1 cellular context compared by ENCODE assay signal in the genomic region with DNA sequence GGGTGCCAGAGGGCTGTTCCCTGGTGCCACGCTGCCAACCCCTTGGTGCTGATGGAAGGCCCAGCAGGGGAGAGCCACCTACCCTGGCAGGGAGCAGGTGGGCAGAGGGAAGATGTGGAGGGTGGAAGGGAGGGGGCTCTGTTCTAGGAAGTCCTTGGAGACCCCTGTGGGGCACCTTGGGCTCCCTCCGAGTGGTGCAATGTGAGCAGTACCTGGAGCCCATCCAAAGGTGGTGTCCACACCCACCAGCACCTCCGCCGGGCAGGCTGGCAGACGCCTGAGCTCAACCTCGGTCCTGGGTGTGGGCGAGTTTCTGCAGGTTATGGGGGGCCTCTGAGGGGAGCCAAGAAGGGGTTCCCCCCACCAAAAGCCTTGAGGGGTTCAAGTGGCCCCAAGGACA.
TF ChIP-seq lines count a peak whose summit lies in the region.

No MANE protein-coding gene starts in this region.

TF ChIP-seq in H1, 55 proteins besides CTCF, POLR2A, EP300 and RAD21:
- TF ChIP-seq POLR2AphosphoS5 (IDR thresholded peaks at IDR 0.05; ENCODE audit: low read depth, low read length) (no peak), ZNF274 (IDR thresholded peaks at IDR 0.05; ENCODE audit: borderline replicate concordance, extremely low read depth, low read length) (no peak), RNF2 (IDR thresholded peaks at IDR 0.05; ENCODE audit: borderline replicate concordance, low read depth, low read length, missing control alignments, poor library complexity, severe bottlenecking) (no peak), RXRA (IDR thresholded peaks at IDR 0.05; ENCODE audit: insufficient read depth, low read depth, low read length) (no peak), JUN (IDR thresholded peaks at IDR 0.05; ENCODE audit: low read depth, low read length) (no peak), SIX5 (IDR thresholded peaks at IDR 0.05; ENCODE audit: low read depth, low read length) (no peak), CREB1 (IDR thresholded peaks at IDR 0.05) (no peak), BRCA1 (IDR thresholded peaks at IDR 0.05; ENCODE audit: low read depth, low read length) (no peak), CBX5 (IDR thresholded peaks at IDR 0.05; ENCODE audit: low read depth, low read length) (no peak), GABPA (IDR thresholded peaks at IDR 0.05; ENCODE audit: borderline replicate concordance, insufficient read depth, low read length) (no peak), CTBP2 (IDR thresholded peaks at IDR 0.05; ENCODE audit: borderline replicate concordance, insufficient read depth, insufficient read length, low read length) (no peak), TAF1 (IDR thresholded peaks at IDR 0.05; ENCODE audit: low read depth, low read length) (no peak), PHF8 (conservative IDR thresholded peaks at IDR 0.05; ENCODE audit: low read depth, low read length) (no peak), ASH2L (IDR thresholded peaks at IDR 0.05; ENCODE audit: low read length) (no peak), POU5F1 (IDR thresholded peaks at IDR 0.05; ENCODE audit: low read depth, low read length) (no peak), NRF1 (IDR thresholded peaks at IDR 0.05; ENCODE audit: low read depth, low read length) (no peak)
- TF ChIP-seq, protein P1, sequence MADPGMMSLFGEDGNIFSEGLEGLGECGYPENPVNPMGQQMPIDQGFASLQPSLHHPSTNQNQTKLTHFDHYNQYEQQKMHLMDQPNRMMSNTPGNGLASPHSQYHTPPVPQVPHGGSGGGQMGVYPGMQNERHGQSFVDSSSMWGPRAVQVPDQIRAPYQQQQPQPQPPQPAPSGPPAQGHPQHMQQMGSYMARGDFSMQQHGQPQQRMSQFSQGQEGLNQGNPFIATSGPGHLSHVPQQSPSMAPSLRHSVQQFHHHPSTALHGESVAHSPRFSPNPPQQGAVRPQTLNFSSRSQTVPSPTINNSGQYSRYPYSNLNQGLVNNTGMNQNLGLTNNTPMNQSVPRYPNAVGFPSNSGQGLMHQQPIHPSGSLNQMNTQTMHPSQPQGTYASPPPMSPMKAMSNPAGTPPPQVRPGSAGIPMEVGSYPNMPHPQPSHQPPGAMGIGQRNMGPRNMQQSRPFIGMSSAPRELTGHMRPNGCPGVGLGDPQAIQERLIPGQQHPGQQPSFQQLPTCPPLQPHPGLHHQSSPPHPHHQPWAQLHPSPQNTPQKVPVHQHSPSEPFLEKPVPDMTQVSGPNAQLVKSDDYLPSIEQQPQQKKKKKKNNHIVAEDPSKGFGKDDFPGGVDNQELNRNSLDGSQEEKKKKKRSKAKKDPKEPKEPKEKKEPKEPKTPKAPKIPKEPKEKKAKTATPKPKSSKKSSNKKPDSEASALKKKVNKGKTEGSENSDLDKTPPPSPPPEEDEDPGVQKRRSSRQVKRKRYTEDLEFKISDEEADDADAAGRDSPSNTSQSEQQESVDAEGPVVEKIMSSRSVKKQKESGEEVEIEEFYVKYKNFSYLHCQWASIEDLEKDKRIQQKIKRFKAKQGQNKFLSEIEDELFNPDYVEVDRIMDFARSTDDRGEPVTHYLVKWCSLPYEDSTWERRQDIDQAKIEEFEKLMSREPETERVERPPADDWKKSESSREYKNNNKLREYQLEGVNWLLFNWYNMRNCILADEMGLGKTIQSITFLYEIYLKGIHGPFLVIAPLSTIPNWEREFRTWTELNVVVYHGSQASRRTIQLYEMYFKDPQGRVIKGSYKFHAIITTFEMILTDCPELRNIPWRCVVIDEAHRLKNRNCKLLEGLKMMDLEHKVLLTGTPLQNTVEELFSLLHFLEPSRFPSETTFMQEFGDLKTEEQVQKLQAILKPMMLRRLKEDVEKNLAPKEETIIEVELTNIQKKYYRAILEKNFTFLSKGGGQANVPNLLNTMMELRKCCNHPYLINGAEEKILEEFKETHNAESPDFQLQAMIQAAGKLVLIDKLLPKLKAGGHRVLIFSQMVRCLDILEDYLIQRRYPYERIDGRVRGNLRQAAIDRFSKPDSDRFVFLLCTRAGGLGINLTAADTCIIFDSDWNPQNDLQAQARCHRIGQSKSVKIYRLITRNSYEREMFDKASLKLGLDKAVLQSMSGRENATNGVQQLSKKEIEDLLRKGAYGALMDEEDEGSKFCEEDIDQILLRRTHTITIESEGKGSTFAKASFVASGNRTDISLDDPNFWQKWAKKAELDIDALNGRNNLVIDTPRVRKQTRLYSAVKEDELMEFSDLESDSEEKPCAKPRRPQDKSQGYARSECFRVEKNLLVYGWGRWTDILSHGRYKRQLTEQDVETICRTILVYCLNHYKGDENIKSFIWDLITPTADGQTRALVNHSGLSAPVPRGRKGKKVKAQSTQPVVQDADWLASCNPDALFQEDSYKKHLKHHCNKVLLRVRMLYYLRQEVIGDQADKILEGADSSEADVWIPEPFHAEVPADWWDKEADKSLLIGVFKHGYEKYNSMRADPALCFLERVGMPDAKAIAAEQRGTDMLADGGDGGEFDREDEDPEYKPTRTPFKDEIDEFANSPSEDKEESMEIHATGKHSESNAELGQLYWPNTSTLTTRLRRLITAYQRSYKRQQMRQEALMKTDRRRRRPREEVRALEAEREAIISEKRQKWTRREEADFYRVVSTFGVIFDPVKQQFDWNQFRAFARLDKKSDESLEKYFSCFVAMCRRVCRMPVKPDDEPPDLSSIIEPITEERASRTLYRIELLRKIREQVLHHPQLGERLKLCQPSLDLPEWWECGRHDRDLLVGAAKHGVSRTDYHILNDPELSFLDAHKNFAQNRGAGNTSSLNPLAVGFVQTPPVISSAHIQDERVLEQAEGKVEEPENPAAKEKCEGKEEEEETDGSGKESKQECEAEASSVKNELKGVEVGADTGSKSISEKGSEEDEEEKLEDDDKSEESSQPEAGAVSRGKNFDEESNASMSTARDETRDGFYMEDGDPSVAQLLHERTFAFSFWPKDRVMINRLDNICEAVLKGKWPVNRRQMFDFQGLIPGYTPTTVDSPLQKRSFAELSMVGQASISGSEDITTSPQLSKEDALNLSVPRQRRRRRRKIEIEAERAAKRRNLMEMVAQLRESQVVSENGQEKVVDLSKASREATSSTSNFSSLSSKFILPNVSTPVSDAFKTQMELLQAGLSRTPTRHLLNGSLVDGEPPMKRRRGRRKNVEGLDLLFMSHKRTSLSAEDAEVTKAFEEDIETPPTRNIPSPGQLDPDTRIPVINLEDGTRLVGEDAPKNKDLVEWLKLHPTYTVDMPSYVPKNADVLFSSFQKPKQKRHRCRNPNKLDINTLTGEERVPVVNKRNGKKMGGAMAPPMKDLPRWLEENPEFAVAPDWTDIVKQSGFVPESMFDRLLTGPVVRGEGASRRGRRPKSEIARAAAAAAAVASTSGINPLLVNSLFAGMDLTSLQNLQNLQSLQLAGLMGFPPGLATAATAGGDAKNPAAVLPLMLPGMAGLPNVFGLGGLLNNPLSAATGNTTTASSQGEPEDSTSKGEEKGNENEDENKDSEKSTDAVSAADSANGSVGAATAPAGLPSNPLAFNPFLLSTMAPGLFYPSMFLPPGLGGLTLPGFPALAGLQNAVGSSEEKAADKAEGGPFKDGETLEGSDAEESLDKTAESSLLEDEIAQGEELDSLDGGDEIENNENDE (IDR thresholded peaks at IDR 0.05; ENCODE audit: insufficient replicate concordance, low read length): no peak
- TF ChIP-seq, protein P2, sequence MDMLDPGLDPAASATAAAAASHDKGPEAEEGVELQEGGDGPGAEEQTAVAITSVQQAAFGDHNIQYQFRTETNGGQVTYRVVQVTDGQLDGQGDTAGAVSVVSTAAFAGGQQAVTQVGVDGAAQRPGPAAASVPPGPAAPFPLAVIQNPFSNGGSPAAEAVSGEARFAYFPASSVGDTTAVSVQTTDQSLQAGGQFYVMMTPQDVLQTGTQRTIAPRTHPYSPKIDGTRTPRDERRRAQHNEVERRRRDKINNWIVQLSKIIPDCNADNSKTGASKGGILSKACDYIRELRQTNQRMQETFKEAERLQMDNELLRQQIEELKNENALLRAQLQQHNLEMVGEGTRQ (IDR thresholded peaks at IDR 0.05; ENCODE audit: low read length): no peak
- TF ChIP-seq, protein P3, sequence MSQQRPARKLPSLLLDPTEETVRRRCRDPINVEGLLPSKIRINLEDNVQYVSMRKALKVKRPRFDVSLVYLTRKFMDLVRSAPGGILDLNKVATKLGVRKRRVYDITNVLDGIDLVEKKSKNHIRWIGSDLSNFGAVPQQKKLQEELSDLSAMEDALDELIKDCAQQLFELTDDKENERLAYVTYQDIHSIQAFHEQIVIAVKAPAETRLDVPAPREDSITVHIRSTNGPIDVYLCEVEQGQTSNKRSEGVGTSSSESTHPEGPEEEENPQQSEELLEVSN (IDR thresholded peaks at IDR 0.05): no peak
